ENCODE assay signal across 11 cellular contexts in the genomic region with DNA sequence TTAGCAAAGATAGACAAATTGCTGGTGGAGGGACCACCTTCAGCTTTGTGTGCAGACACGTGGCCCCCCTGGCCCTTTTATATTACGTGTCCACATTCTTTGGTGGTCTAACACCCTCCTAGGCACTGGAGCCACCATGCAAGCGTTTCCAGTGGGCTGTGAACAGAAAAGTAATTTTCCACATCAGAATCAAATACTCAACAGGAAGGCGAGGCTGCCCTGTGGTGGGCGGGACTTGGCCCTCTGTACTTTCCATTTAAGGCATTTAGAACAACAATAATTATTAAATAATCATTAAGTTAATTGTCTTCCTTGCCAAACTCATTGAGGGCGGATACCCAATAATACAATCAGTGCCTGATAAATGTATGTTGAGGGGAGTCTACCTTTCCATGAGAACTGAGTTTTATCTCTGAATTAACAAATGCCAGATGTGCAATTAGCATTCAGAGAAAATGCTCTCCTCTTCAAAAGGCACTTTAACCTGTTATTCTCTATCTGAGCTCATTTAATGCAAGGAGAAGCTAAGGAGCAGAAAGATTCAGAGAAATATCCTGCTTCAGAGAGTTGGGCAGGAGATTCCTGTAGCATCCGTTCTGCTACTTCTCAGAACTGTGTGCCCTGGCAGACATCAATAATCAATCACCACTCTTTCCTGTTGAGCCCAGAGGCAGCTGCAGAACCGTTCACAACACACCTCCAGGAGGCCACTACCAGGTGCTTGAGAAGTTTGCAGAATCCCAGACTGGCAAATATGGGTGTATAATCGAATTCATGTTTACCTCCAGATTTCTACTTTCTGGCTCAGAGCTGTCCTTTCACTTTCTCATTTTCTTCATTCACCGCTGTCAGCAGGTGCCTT.
DNase-seq lines count a peak whose midpoint lies in the region; ATAC-seq, FAIRE-seq and TF ChIP-seq lines count a peak whose summit lies in the region.
"Had no signal": no experiment of that assay in that cellular context is flagged by ENCODE, and none has a peak within 500 bp of the region (broad histone marks: within the 10 kb centered on the region; RNA-seq: fewer than 3 reads in every experiment).

No MANE protein-coding gene starts in this region.

- 80% methylated on average over 10 of the region's 10 CpGs for WGBS in hepatocyte (ENCODE audit: low lambda C conversion rate, missing lambda C conversion rate)
- 38 to 58% (median 42%) methylated on average over 10 of the region's 10 CpGs for WGBS in small intestine, 3 donors

- ATAC-seq in T-helper 17 cell = no peak
- ATAC-seq in GM21423 (IDR thresholded peaks at IDR 0.05; ENCODE audit: unreplicated experiment) = no peak
- ATAC-seq: stimulated activated memory B cell treated with anti-CD40 and anti-IgM and Interleukin-4, amounts not matched to agents 10 μg/mL and 1 μg/mL and 100 μg/mL, for 72 hours had no signal

- H3K27ac ChIP-seq in HEK293 (ENCODE audit: extremely low read depth, low read depth, low read length) (no peak overlapping the region), hepatocyte (peak overlapping the region; percentile 55), small intestine (ENCODE audit: low read depth in 1 of 2, low read length in 1 of 2) (peak overlapping the region; percentile 55 to 82)

- no peak for DNase-seq in T-helper 17 cell
- no peak for DNase-seq in hepatocyte (ENCODE audit: low spot score)
- DNase-seq in small intestine = peak; percentile 59
- no peak for DNase-seq in activated naive CD4-positive, alpha-beta T cell treated with anti-CD3 and anti-CD28 coated beads for 36 hours
- DNase-seq in MV-4-11 (lab: John Stamatoyannopoulos, UW) = no peak
- DNase-seq: activated naive CD4-positive, alpha-beta T cell; effector memory CD4-positive, alpha-beta T cell had no signal

- H3K27me3 ChIP-seq in hepatocyte = no peaks in the 10 kb centered on the region
- no peaks in the 10 kb centered on the region for H3K27me3 ChIP-seq in small intestine (ENCODE audit: control insufficient read depth in 2 of 2, insufficient read depth in 2 of 2, low read length in 2 of 2)
- H3K27me3 ChIP-seq: MG63 had no signal

- H2AFZ ChIP-seq in hepatocyte = no peak overlapping the region

- H4K20me1 ChIP-seq in hepatocyte (ENCODE audit: insufficient read depth, poor library complexity, severe bottlenecking) = peaks cover 5% of the 10 kb centered on the region

- H3K4me1 ChIP-seq in HEK293 (ENCODE audit: control insufficient read depth, insufficient read depth, low read length) (no peaks in the 10 kb centered on the region), hepatocyte (ENCODE audit: insufficient read depth) (peaks cover 26% of the 10 kb centered on the region), small intestine (ENCODE audit: control insufficient read depth in 2 of 2, insufficient read depth in 1 of 2, low read depth in 1 of 2, low read length in 1 of 2) (peaks cover 17 to 40% of the 10 kb centered on the region in 2 donors)

- no peaks in the 10 kb centered on the region for H3K27me3 Mint-ChIP-seq in T-helper 17 cell
- H3K27me3 Mint-ChIP-seq in activated naive CD4-positive, alpha-beta T cell treated with anti-CD3 and anti-CD28 coated beads for 36 hours (ENCODE audit: low read depth) = no peaks in the 10 kb centered on the region
- H3K27me3 Mint-ChIP-seq: stimulated activated memory B cell treated with anti-CD40 and anti-IgM and Interleukin-4, amounts not matched to agents 10 μg/mL and 1 μg/mL and 100 μg/mL, for 72 hours had no signal

- H3K4me3 ChIP-seq in HEK293 (ENCODE audit: low read depth, low read length) (no peak overlapping the region), hepatocyte (no peak overlapping the region), small intestine (ENCODE audit: low read depth in 1 of 2, low read length in 2 of 2) (no peak overlapping the region)

- no peak overlapping the region for H3K4me2 ChIP-seq in hepatocyte

- H3K36me3 ChIP-seq in HEK293 (ENCODE audit: control insufficient read depth in 2 of 2, insufficient read depth in 1 of 2, low read length in 2 of 2) (no peaks in the 10 kb centered on the region), hepatocyte (replicated peaks; ENCODE audit: insufficient read depth, low read depth) (no peaks in the 10 kb centered on the region), small intestine (ENCODE audit: control insufficient read depth in 2 of 2, insufficient read depth in 2 of 2, low read length in 2 of 2) (no peaks in the 10 kb centered on the region)
- H3K36me3 ChIP-seq: MG63 had no signal

- TF ChIP-seq CTCF in HEK293 (tag by site-specific recombination; IDR thresholded peaks at IDR 0.05) (no peak), hepatocyte (IDR thresholded peaks at IDR 0.05; ENCODE audit: poor library complexity) (no peak)

- peaks cover 2% of the 10 kb centered on the region for H3K36me3 Mint-ChIP-seq in T-helper 17 cell (ENCODE audit: low read depth)
- H3K36me3 Mint-ChIP-seq in activated naive CD4-positive, alpha-beta T cell treated with anti-CD3 and anti-CD28 coated beads for 36 hours (ENCODE audit: low read depth) = peaks cover 1% of the 10 kb centered on the region

- CTCF ChIA-PET in HEK293 (lab: Yijun Ruan, JAX) = no interaction called here
- CTCF ChIA-PET in activated naive CD4-positive, alpha-beta T cell treated with anti-CD3 and anti-CD28 coated beads for 36 hours (lab: Charles Lee) = interaction anchor here (0.6 to 1.0 kb wide), 2 partner anchors 69 to 126 kb away, joined by 3 to 4 read pairs; no protein-coding TSS in a partner anchor

- peak overlapping the region; percentile 87 for H3K27ac Mint-ChIP-seq in T-helper 17 cell
- no peak overlapping the region for H3K27ac Mint-ChIP-seq in activated naive CD4-positive, alpha-beta T cell treated with anti-CD3 and anti-CD28 coated beads for 36 hours
- H3K27ac Mint-ChIP-seq: stimulated activated memory B cell treated with anti-CD40 and anti-IgM and Interleukin-4, amounts not matched to agents 10 μg/mL and 1 μg/mL and 100 μg/mL, for 72 hours had no signal

- peaks cover 88% of the 10 kb centered on the region for H3K79me2 ChIP-seq in hepatocyte

- peaks cover 2% of the 10 kb centered on the region for H3K9me3 Mint-ChIP-seq in activated naive CD4-positive, alpha-beta T cell treated with anti-CD3 and anti-CD28 coated beads for 36 hours
- H3K9me3 Mint-ChIP-seq: stimulated activated memory B cell treated with anti-CD40 and anti-IgM and Interleukin-4, amounts not matched to agents 10 μg/mL and 1 μg/mL and 100 μg/mL, for 72 hours had no signal

- no peak overlapping the region for H3K4me3 Mint-ChIP-seq in T-helper 17 cell
- H3K4me3 Mint-ChIP-seq in activated naive CD4-positive, alpha-beta T cell treated with anti-CD3 and anti-CD28 coated beads for 36 hours = no peak overlapping the region
- H3K4me3 Mint-ChIP-seq: stimulated activated memory B cell treated with anti-CD40 and anti-IgM and Interleukin-4, amounts not matched to agents 10 μg/mL and 1 μg/mL and 100 μg/mL, for 72 hours had no signal

- no peaks in the 10 kb centered on the region for H3K9me2 ChIP-seq in hepatocyte (replicated peaks; ENCODE audit: insufficient read depth)

- H3K4me1 Mint-ChIP-seq in T-helper 17 cell = peaks cover 43% of the 10 kb centered on the region
- peaks cover 38% of the 10 kb centered on the region for H3K4me1 Mint-ChIP-seq in activated naive CD4-positive, alpha-beta T cell treated with anti-CD3 and anti-CD28 coated beads for 36 hours (ENCODE audit: low read depth)

- FAIRE-seq in small intestine (lab: Jason Lieb, UNC) = no peak

- POLR2A ChIA-PET in HEK293 (lab: Yijun Ruan, JAX) = no interaction called here

- intact Hi-C loops in activated naive CD4-positive, alpha-beta T cell treated with anti-CD3 and anti-CD28 coated beads for 36 hours (cut with micrococcal nuclease) = no loop called here

- H3K9me3 ChIP-seq in HEK293 (ENCODE audit: control insufficient read depth, insufficient read depth, low read depth, low read length) = no peaks in the 10 kb centered on the region
- no peaks in the 10 kb centered on the region for H3K9me3 ChIP-seq in T-helper 17 cell (ENCODE audit: control insufficient read depth, low read length, poor library complexity, severe bottlenecking)
- H3K9me3 ChIP-seq in hepatocyte (ENCODE audit: low read depth) = no peaks in the 10 kb centered on the region
- H3K9me3 ChIP-seq in small intestine (ENCODE audit: control insufficient read depth, low read depth) = no peaks in the 10 kb centered on the region
- H3K9me3 ChIP-seq: MG63 had no signal

TF ChIP-seq in HEK293, 187 proteins besides CTCF, POLR2A, EP300 and RAD21:
- TF ChIP-seq ZNF157 (tag by site-specific recombination; IDR thresholded peaks at IDR 0.05) = no peak
- no peak for TF ChIP-seq SP3 (tag by site-specific recombination; IDR thresholded peaks at IDR 0.05)
- TF ChIP-seq ZBTB17 (tag by site-specific recombination; IDR thresholded peaks at IDR 0.05) = peak; percentile 77
- peak; percentile 96 for TF ChIP-seq ZNF23 (tag by site-specific recombination; IDR thresholded peaks at IDR 0.05; ENCODE audit: borderline replicate concordance)
